Comparison of ENCODE assay signal across 29 cellular contexts in the genomic region with DNA sequence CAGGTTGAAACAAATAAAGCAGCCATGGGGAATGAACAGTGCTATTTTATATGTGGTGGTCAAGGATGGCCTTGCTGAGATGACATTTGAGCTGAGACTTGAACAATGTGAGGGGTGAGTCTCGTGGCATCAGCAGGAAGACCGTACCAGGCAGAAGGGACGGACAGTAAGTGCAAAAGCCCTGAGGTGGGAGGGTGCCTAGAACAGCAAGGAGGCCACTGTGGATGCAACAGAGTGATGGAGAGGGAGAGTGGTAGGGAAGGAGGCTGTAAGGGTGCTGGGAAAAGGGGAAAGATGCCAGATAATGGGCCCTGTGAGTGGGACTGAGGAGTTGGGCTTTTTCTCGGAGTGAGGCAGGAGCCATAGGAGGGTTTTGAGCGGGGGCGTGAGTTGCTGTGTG. TPM values are rescaled to one million over a fixed set of nuclear protein-coding genes. Genes with fewer than 3 reads are reported as not detected.
"Had no signal": no experiment of that assay in that cellular context is flagged by ENCODE, and none has a peak within 500 bp of the region (broad histone marks: within the 10 kb centered on the region; RNA-seq: fewer than 3 reads in every experiment).

No MANE protein-coding gene starts in this region.

- H3K36me3 Mint-ChIP-seq: mesothelial cell of epicardium, naive B cell had no signal

- H3K9me3 Mint-ChIP-seq: dendritic cell treated with granulocyte-macrophage colony-stimulating factor and Interleukin-4, amounts not matched to agents 40 ng/mL and 50 ng/mL, for 4 days; effector memory CD8-positive, alpha-beta T cell; endodermal cell; mesothelial cell of epicardium; naive B cell had no signal

- H3K27ac Mint-ChIP-seq: dendritic cell treated with granulocyte-macrophage colony-stimulating factor and Interleukin-4, amounts not matched to agents 40 ng/mL and 50 ng/mL, for 4 days; effector memory CD8-positive, alpha-beta T cell; endodermal cell; mesothelial cell of epicardium had no signal

- H3K27me3 ChIP-seq: gastrocnemius medialis had no signal

- H3K4me1 Mint-ChIP-seq: mesothelial cell of epicardium, naive B cell had no signal

- H3K4me1 ChIP-seq: colonic mucosa, esophagus squamous epithelium, heart right ventricle, left lung, lower lobe of right lung had no signal

- H3K4me3 Mint-ChIP-seq: dendritic cell treated with granulocyte-macrophage colony-stimulating factor and Interleukin-4, amounts not matched to agents 40 ng/mL and 50 ng/mL, for 4 days; effector memory CD8-positive, alpha-beta T cell; endodermal cell; mesothelial cell of epicardium; naive B cell had no signal

- H3K4me3 ChIP-seq: colonic mucosa, esophagus squamous epithelium, gastrocnemius medialis, heart right ventricle, left lung, lower lobe of right lung, mucosa of descending colon had no signal

- H3K36me3 ChIP-seq: colonic mucosa, esophagus squamous epithelium, heart right ventricle, left lung, lower lobe of right lung had no signal

- H3K9me3 ChIP-seq: colonic mucosa, esophagus squamous epithelium, gastrocnemius medialis, heart right ventricle, left lung, lower lobe of right lung, mucosa of descending colon had no signal

- DNase-seq: colonic mucosa; cortex of kidney; effector CD8-positive, alpha-beta T cell; effector memory CD8-positive, alpha-beta T cell; endodermal cell; erythroblast; esophagus squamous epithelium; foreskin fibroblast; foreskin melanocyte; gastrocnemius medialis; glutamatergic neuron; head of caudate nucleus; heart right ventricle; hippocampal formation; left cardiac atrium; left lung; left ventricle myocardium superior; lower lobe of right lung; mesenchymal stem cell; mucosa of descending colon; naive B cell had no signal

- ATAC-seq: effector memory CD8-positive, alpha-beta T cell; esophagus mucosa; gastrocnemius medialis; heart right ventricle; left lung; left ventricle myocardium superior; lower lobe of right lung; mucosa of descending colon had no signal

- H3K27ac ChIP-seq: colonic mucosa, epithelial cell of prostate, esophagus squamous epithelium, gastrocnemius medialis, heart right ventricle, left lung, lower lobe of right lung had no signal

RNA-seq across cellular contexts. Expression of gene KCNB1, which starts 11.5 kb away (rescaled TPM):
- total RNA-seq: dermis microvascular lymphatic vessel endothelial cell, glomerular endothelial cell, kidney epithelial cell had no signal
- polyA plus RNA-seq: keratinocyte had no signal
